15 cellular contexts compared by ENCODE assay signal in genomic region chr11:132994038-132994502, GRCh38.
A peak's percentile ranks its signal among the peaks of the same experiment; 100 is the strongest.
DNase-seq lines count a peak whose midpoint lies in the region; TF ChIP-seq lines count a peak whose summit lies in the region.
"Had no signal": no experiment of that assay in that cellular context is flagged by ENCODE, and none has a peak within 500 bp of the region (broad histone marks: within the 10 kb centered on the region; RNA-seq: fewer than 3 reads in every experiment).

No MANE protein-coding gene starts in this region.

- 2% methylated on average over 30 of the region's 30 CpGs for WGBS in HUES64
- 5 to 7% methylated on average over 23 to 24 of the region's 30 CpGs for WGBS in mesodermal cell (ENCODE audit: insufficient coverage in 2 of 2), 2 experiments

- peaks cover 7% of the 10 kb centered on the region for H3K4me1 ChIP-seq in HUES64 (ENCODE audit: insufficient read depth, low read length)
- H3K4me1 ChIP-seq in adipocyte (ENCODE audit: control insufficient read depth, insufficient read depth, low read length), result no peaks in the 10 kb centered on the region
- no peaks in the 10 kb centered on the region for H3K4me1 ChIP-seq in mesodermal cell (ENCODE audit: control insufficient read depth, insufficient read depth, low read length, poor library complexity, severe bottlenecking)
- H3K4me1 ChIP-seq: SJSA1 had no signal

- peak overlapping the region; percentile 38 for H3K4me3 ChIP-seq in AG10803 (ENCODE audit: low read length)
- peak overlapping the region; percentile 51 for H3K4me3 ChIP-seq in HUES64 (ENCODE audit: low read length)
- H3K4me3 ChIP-seq in adipocyte (ENCODE audit: low read length), result peak overlapping the region; percentile 33
- peak overlapping the region; percentile 29 for H3K4me3 ChIP-seq in mesodermal cell (ENCODE audit: extremely low read depth, insufficient read depth, low read length, poor library complexity, severe bottlenecking)
- H3K4me3 ChIP-seq: ovary, SJSA1 had no signal

- H3K27me3 ChIP-seq in HUES64 (ENCODE audit: insufficient read depth, low read length), result peaks cover 58% of the 10 kb centered on the region
- peaks cover 55% of the 10 kb centered on the region for H3K27me3 ChIP-seq in adipocyte (replicated peaks; ENCODE audit: control insufficient read depth, insufficient read depth, low read length)
- H3K27me3 ChIP-seq: ovary, SJSA1 had no signal

- no peak for TF ChIP-seq CTCF in AG10803 (conservative IDR thresholded peaks at IDR 0.05; ENCODE audit: low read length)

- H3K27ac ChIP-seq in HUES64 (ENCODE audit: low read depth, low read length) (no peak overlapping the region), mesodermal cell (ENCODE audit: low read depth, low read length, severe bottlenecking) (no peak overlapping the region)
- H3K27ac ChIP-seq: KMS-11, ovary, SJSA1 had no signal

- intact Hi-C loops in posterior vena cava (cut with DNase I), result no loop called here

- no peaks in the 10 kb centered on the region for H3K9me3 ChIP-seq in HUES64 (ENCODE audit: insufficient read depth, low read depth, low read length)
- no peaks in the 10 kb centered on the region for H3K9me3 ChIP-seq in adipocyte (ENCODE audit: control insufficient read depth, low read length)
- no peaks in the 10 kb centered on the region for H3K9me3 ChIP-seq in mesodermal cell (ENCODE audit: control insufficient read depth, low read length)
- H3K9me3 ChIP-seq: ovary, SJSA1 had no signal

- DNase-seq in AG10803 (ENCODE audit: low read depth), result no peak
- peak; percentile 8 for DNase-seq in adipocyte (ENCODE audit: low read depth)
- no peak for DNase-seq in NCI-H2196 treated with DMSO at 0.1 percent for 48 hours (lab: John Stamatoyannopoulos, UW; ENCODE audit: unreplicated experiment)
- DNase-seq in posterior vena cava (ENCODE audit: low spot score), result no peak
- DNase-seq in foreskin melanocyte, result no peak
- no peak for DNase-seq in activated gamma-delta T cell treated with Interleukin-2 at 50 U/mL for 16 hours
- DNase-seq: activated CD8-positive, alpha-beta memory T cell treated with anti-CD3 and anti-CD28 coated beads, Interleukin-2, amount 50 U/mL, for 4 hours; activated naive CD8-positive, alpha-beta T cell treated with anti-CD3 and anti-CD28 coated beads, Interleukin-2, amount 50 U/mL, for 24 hours; left ventricle myocardium superior; NCI-H82; ovary had no signal

- H3K9ac ChIP-seq in HUES64 (ENCODE audit: low read depth, low read length) (no peak overlapping the region), adipocyte (ENCODE audit: low read length) (no peak overlapping the region)
- H3K9ac ChIP-seq: KMS-11 had no signal

- no peaks in the 10 kb centered on the region for H3K36me3 ChIP-seq in HUES64 (ENCODE audit: insufficient read depth, low read length)
- no peaks in the 10 kb centered on the region for H3K36me3 ChIP-seq in adipocyte (ENCODE audit: control insufficient read depth, insufficient read depth, low read length, severe bottlenecking)
- H3K36me3 ChIP-seq in mesodermal cell (ENCODE audit: control insufficient read depth, insufficient read depth, low read length), result no peaks in the 10 kb centered on the region
- H3K36me3 ChIP-seq: ovary, SJSA1 had no signal
